In the genomic region with DNA sequence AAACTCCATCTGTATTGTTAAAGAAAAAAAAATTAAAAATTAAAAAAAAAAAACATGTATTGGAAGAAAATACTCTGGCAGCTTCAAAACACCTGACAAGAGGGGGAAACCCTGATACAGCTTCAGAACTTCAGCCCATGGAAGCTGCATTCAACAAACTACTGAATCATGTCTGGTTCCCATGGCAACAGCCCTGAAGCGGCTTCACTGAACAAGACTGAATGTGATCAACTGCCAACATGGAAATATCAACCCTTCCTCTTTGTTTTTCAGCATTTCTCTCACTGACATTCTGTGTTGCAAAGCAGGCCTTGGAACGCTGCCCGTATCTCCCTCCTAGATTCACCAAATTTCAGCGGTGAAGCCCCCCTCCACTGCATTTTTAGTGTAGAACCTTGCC, we compare ENCODE assay signal across 8 cellular contexts. TPM values are rescaled to one million over a fixed set of nuclear protein-coding genes. Genes with fewer than 3 reads are reported as not detected.
A peak's percentile ranks its signal among the peaks of the same experiment; 100 is the strongest.
DNase-seq lines count a peak whose midpoint lies in the region; ATAC-seq and TF ChIP-seq lines count a peak whose summit lies in the region.

No MANE protein-coding gene starts in this region.

- no peak for TF ChIP-seq POLR2A in spleen (IDR thresholded peaks at IDR 0.05)

- peak overlapping the region; percentile 35 for H3K4me2 ChIP-seq in GM23248 (ENCODE audit: unreplicated experiment)
- H3K4me2 ChIP-seq in PC-3 (ENCODE audit: low read length) = no peak overlapping the region
- H3K4me2 ChIP-seq in hepatocyte = peak overlapping the region; percentile 25

- H3K4me1 ChIP-seq in GM23248 (ENCODE audit: insufficient read depth) (peaks cover 46% of the 10 kb centered on the region), PC-3 (ENCODE audit: insufficient read depth, low read length) (peaks cover 36% of the 10 kb centered on the region), hepatocyte (ENCODE audit: insufficient read depth) (peaks cover 36% of the 10 kb centered on the region), spleen (peaks cover 29 to 100% (median 73%) of the 10 kb centered on the region in 6 donors)

- intact Hi-C loops in PC-3 (cut with micrococcal nuclease) (loop anchor here (5.0 kb wide), 1 partner anchor 78 kb away; no protein-coding TSS in a partner anchor), spleen (cut with DNase I; ENCODE audit: low total_unique reads) (no loop called here)

- TF ChIP-seq CTCF in PC-3 (conservative IDR thresholded peaks at IDR 0.05; ENCODE audit: low read depth, low read length) = no peak
- no peak for TF ChIP-seq CTCF in astrocyte of the cerebellum (IDR thresholded peaks at IDR 0.05; ENCODE audit: low read depth, low read length, missing control alignments)
- TF ChIP-seq CTCF in hepatocyte (IDR thresholded peaks at IDR 0.05; ENCODE audit: poor library complexity) = no peak
- TF ChIP-seq CTCF in spleen (IDR thresholded peaks at IDR 0.05 in 8 of 11, conservative IDR thresholded peaks at IDR 0.05 in 3 of 11) = no peak

- H3K9me3 ChIP-seq in GM23248 (ENCODE audit: low read depth) = no peaks in the 10 kb centered on the region
- no peaks in the 10 kb centered on the region for H3K9me3 ChIP-seq in PC-3 (ENCODE audit: low read length)
- H3K9me3 ChIP-seq in hepatocyte (ENCODE audit: low read depth) = no peaks in the 10 kb centered on the region
- no peaks in the 10 kb centered on the region for H3K9me3 ChIP-seq in spleen

- CTCF ChIA-PET in PC-3 (lab: Charles Lee) = no interaction called here

- ATAC-seq in PC-3 = no peak
- ATAC-seq in HG02884 (IDR thresholded peaks at IDR 0.05; ENCODE audit: unreplicated experiment) = no peak

- no peaks in the 10 kb centered on the region for H3K9me2 ChIP-seq in GM23248 (ENCODE audit: insufficient read depth)
- H3K9me2 ChIP-seq in PC-3 (replicated peaks; ENCODE audit: low read length) = no peaks in the 10 kb centered on the region
- H3K9me2 ChIP-seq in hepatocyte (replicated peaks; ENCODE audit: insufficient read depth) = no peaks in the 10 kb centered on the region

- H3K27me3 ChIP-seq in GM23248 (replicated peaks; ENCODE audit: insufficient read depth) = no peaks in the 10 kb centered on the region
- H3K27me3 ChIP-seq in PC-3 (ENCODE audit: low read length) = no peaks in the 10 kb centered on the region
- no peaks in the 10 kb centered on the region for H3K27me3 ChIP-seq in hepatocyte
- no peaks in the 10 kb centered on the region for H3K27me3 ChIP-seq in spleen (replicated peaks in 1 of 7)

- no TSS peak for BruUV-seq in PC-3 (replicated peaks; lab: Mats Ljungman, UMichigan)

- H3K9ac ChIP-seq in GM23248 = peak overlapping the region; percentile 70
- H3K9ac ChIP-seq in PC-3 (ENCODE audit: low read length) = no peak overlapping the region

- H3F3A ChIP-seq in GM23248 (ENCODE audit: insufficient read depth) (peaks cover 15% of the 10 kb centered on the region), PC-3 (ENCODE audit: low read length, unreplicated experiment) (no peaks in the 10 kb centered on the region)

- H3K4me3 ChIP-seq in GM23248 (no peak overlapping the region), PC-3 (ENCODE audit: low read length) (no peak overlapping the region), astrocyte of the cerebellum (ENCODE audit: low read depth, low read length) (no peak overlapping the region), hepatocyte (no peak overlapping the region), spleen (peak overlapping the region in 1 of 8 donors; percentile 13)

- POLR2A ChIA-PET in PC-3 (lab: Charles Lee; ENCODE audit: unreplicated experiment) = no interaction called here

- in situ Hi-C loops in GM23248 (cut with MboI) (no loop called here), astrocyte of the cerebellum (cut with HindIII; ENCODE audit: low sequenced_read_pairs) (no loop called here)

- H4K20me1 ChIP-seq in GM23248 (ENCODE audit: insufficient read depth) (no peaks in the 10 kb centered on the region), PC-3 (ENCODE audit: low read length) (no peaks in the 10 kb centered on the region), hepatocyte (ENCODE audit: insufficient read depth, poor library complexity, severe bottlenecking) (no peaks in the 10 kb centered on the region)

- H3K27ac ChIP-seq in GM23248 = peak overlapping the region; percentile 87
- no peak overlapping the region for H3K27ac ChIP-seq in PC-3 (ENCODE audit: low read length)
- peak overlapping the region; percentile 89 for H3K27ac ChIP-seq in hepatocyte
- peak overlapping the region; percentile 43 to 90 (median 73) for H3K27ac ChIP-seq in spleen

- DNase-seq in Ammon's horn (ENCODE audit: low spot score) (peak; percentile 86), GM23248 (peak; percentile 96), PC-3 (peak; percentile 12), astrocyte of the cerebellum (ENCODE audit: low read depth) (peak; percentile 70), hepatocyte (ENCODE audit: low spot score) (peak; percentile 80), spleen (peak; percentile 82), NCI-H2107 (lab: John Stamatoyannopoulos, UW) (no peak)

- H3K79me2 ChIP-seq in GM23248 (ENCODE audit: insufficient read depth) (no peaks in the 10 kb centered on the region), PC-3 (ENCODE audit: low read length) (no peaks in the 10 kb centered on the region), hepatocyte (no peaks in the 10 kb centered on the region)

- 3 to 6% methylated on average over 4 of the region's 4 CpGs for WGBS in GM23248 (ENCODE audit: low coverage in 1 of 2, low lambda C conversion rate in 2 of 2, missing lambda C conversion rate in 2 of 2), 2 experiments
- WGBS in hepatocyte (ENCODE audit: low lambda C conversion rate, missing lambda C conversion rate) = 71% methylated on average over 4 of the region's 4 CpGs
- 24 to 39% (median 31%) methylated on average over 4 of the region's 4 CpGs for WGBS in spleen, 5 donors

- H2AFZ ChIP-seq in GM23248 = peak overlapping the region; percentile 54
- no peak overlapping the region for H2AFZ ChIP-seq in PC-3 (ENCODE audit: low read length)
- H2AFZ ChIP-seq in hepatocyte = no peak overlapping the region

- H3K36me3 ChIP-seq in GM23248 (ENCODE audit: low read depth) (no peaks in the 10 kb centered on the region), PC-3 (ENCODE audit: low read depth, low read length) (no peaks in the 10 kb centered on the region), hepatocyte (replicated peaks; ENCODE audit: insufficient read depth, low read depth) (no peaks in the 10 kb centered on the region), spleen (no peaks in the 10 kb centered on the region)

RNA-seq across cellular contexts. Expression of a gene that starts 48.1 kb away (rescaled TPM):
- total RNA-seq in GM23248 (2014; rRNA removed; shearing (Covaris generic)) = 20.9 and 29.7 TPM in 2 replicates
- 21.4 and 24.5 TPM in 2 replicates for polyA plus RNA-seq in GM23248 (2016; fragmentation: Nextera tagmentation; extraction: Ambion mirVana)
- 13.0 and 16.8 TPM in 2 replicates for total RNA-seq in PC-3 (2014; rRNA removed)
- 18.6 and 27.9 TPM in 2 replicates for total RNA-seq in hepatocyte
- polyA plus RNA-seq in hepatocyte = 8.8 and 10.6 TPM in 2 replicates
- 100 to 1,000 TPM in 1 of 7 donors, 10 to 100 TPM in 6; 49.6 to 129 (median 85.3) TPM for total RNA-seq in spleen
- 10 to 100 TPM; 31.3 to 47.2 (median 33.9) TPM for polyA plus RNA-seq in spleen
